ENCODE assay signal across 9 cellular contexts in genomic region chr17:8488931-8489330, GRCh38. TPM values are rescaled to one million over a fixed set of nuclear protein-coding genes. Genes with fewer than 3 reads are reported as not detected.
DNase-seq lines count a peak whose midpoint lies in the region; ATAC-seq, FAIRE-seq and TF ChIP-seq lines count a peak whose summit lies in the region.
"Had no signal": no experiment of that assay in that cellular context is flagged by ENCODE, and none has a peak within 500 bp of the region (broad histone marks: within the 10 kb centered on the region; RNA-seq: fewer than 3 reads in every experiment).

No MANE protein-coding gene starts in this region.

- H3K9me3 Mint-ChIP-seq in astrocyte (ENCODE audit: unreplicated experiment) = peaks cover 7% of the 10 kb centered on the region

- no peaks in the 10 kb centered on the region for H3K79me2 ChIP-seq in HCT116 (ENCODE audit: insufficient read depth, low read length)
- no peaks in the 10 kb centered on the region for H3K79me2 ChIP-seq in astrocyte (ENCODE audit: insufficient read depth, low read length)

- DNase-seq in HCT116 (ENCODE audit: low read depth, low spot score) (no peak), astrocyte (ENCODE audit: low read depth) (peak; percentile 98), left cardiac atrium (peak; percentile 69), skeletal muscle cell (ENCODE audit: low read depth) (peak; percentile 85), NCI-H345 (lab: John Stamatoyannopoulos, UW) (no peak), AML-193 (lab: John Stamatoyannopoulos, UW) (no peak), GM13976 (ENCODE audit: low spot score) (no peak)
- DNase-seq in activated effector memory CD4-positive, alpha-beta T cell treated with anti-CD3 and anti-CD28 coated beads, Interleukin-2, amount 50 U/mL, for 16 hours = no peak
- DNase-seq: colonic mucosa had no signal

- H3K27ac Mint-ChIP-seq in astrocyte (ENCODE audit: unreplicated experiment) = peak overlapping the region; percentile 76

- POLR2A ChIA-PET in HCT116 (lab: Charles Lee) = no interaction called here

- H3K9ac ChIP-seq in HCT116 (ENCODE audit: low read length) (no peak overlapping the region), astrocyte (ENCODE audit: low read length) (peak overlapping the region; percentile 50)

- H3K36me3 ChIP-seq in HCT116 (ENCODE audit: control insufficient read depth in 1 of 2, insufficient read depth in 2 of 2, low read length in 2 of 2) (peaks cover 15 to 18% of the 10 kb centered on the region in 2 experiments), astrocyte (ENCODE audit: insufficient read depth, low read length) (peaks cover 68% of the 10 kb centered on the region)
- H3K36me3 ChIP-seq: colonic mucosa had no signal

- H3K4me1 ChIP-seq in HCT116 (ENCODE audit: control insufficient read depth in 1 of 2, insufficient read depth in 2 of 2, low read length in 2 of 2) = no peaks in the 10 kb centered on the region
- peaks cover 9% of the 10 kb centered on the region for H3K4me1 ChIP-seq in astrocyte (ENCODE audit: insufficient read depth, low read length)
- H3K4me1 ChIP-seq: colonic mucosa had no signal

- peaks cover 53% of the 10 kb centered on the region for H3K36me3 Mint-ChIP-seq in astrocyte (ENCODE audit: low read depth, unreplicated experiment)

- no peaks in the 10 kb centered on the region for H3K27me3 ChIP-seq in HCT116 (ENCODE audit: insufficient read depth, low read length)
- H3K27me3 ChIP-seq in astrocyte (ENCODE audit: insufficient read depth, low read length) = no peaks in the 10 kb centered on the region
- H3K27me3 ChIP-seq: colonic mucosa had no signal

- RAD21 ChIA-PET in HCT116 (lab: Charles Lee; ENCODE audit: low non-redundant PET in 1 of 2, low total read pairs in 2 of 2, uncharacterized antibody in 2 of 2, unreplicated experiment in 2 of 2) = no interaction called here

- peaks cover 21% of the 10 kb centered on the region for H3K4me1 Mint-ChIP-seq in astrocyte (ENCODE audit: low read depth, unreplicated experiment)

- H3K4me2 ChIP-seq in HCT116 (ENCODE audit: low read length) = no peak overlapping the region
- H3K4me2 ChIP-seq in astrocyte (ENCODE audit: low read length) = no peak overlapping the region

- in situ Hi-C loops in GM13976 (cut with MboI; ENCODE audit: low sequenced_read_pairs, unreplicated experiment) = no loop called here

- H3K9me3 ChIP-seq in HCT116 (ENCODE audit: control insufficient read depth in 1 of 2, insufficient read depth in 1 of 2, low read depth in 1 of 2, low read length in 2 of 2) (peaks cover 5 to 6% of the 10 kb centered on the region in 2 experiments; a peak in 1 of 4 replicates), astrocyte (ENCODE audit: insufficient read depth, low read depth, low read length) (no peaks in the 10 kb centered on the region)
- H3K9me3 ChIP-seq: colonic mucosa had no signal

- H3K4me3 Mint-ChIP-seq in astrocyte (ENCODE audit: unreplicated experiment) = no peak overlapping the region

- H4K20me1 ChIP-seq in HCT116 (ENCODE audit: insufficient read depth) (no peaks in the 10 kb centered on the region), astrocyte (ENCODE audit: insufficient read depth, low read length) (peaks cover 23% of the 10 kb centered on the region)

- FAIRE-seq in astrocyte (lab: Jason Lieb, UNC) = peak; percentile 91

- no TSS peak for BruUV-seq in HCT116 (replicated peaks; lab: Mats Ljungman, UMichigan)

- intact Hi-C loops in HCT116 (cut with micrococcal nuclease) = no loop called here
- intact Hi-C loops in left cardiac atrium (cut with DNase I) = no loop called here

- H2AFZ ChIP-seq in HCT116 (ENCODE audit: low read depth, low read length, poor library complexity, severe bottlenecking) (no peak overlapping the region), astrocyte (ENCODE audit: low read depth, low read length) (no peak overlapping the region)

- H3K27me3 Mint-ChIP-seq in astrocyte (ENCODE audit: low read depth, unreplicated experiment) = no peaks in the 10 kb centered on the region

- ATAC-seq in HCT116 (peak; percentile 65), left cardiac atrium (peak; percentile 69 to 96)

- no peaks in the 10 kb centered on the region for H3K9me2 ChIP-seq in HCT116 (ENCODE audit: insufficient read depth)

- no peak overlapping the region for H3K4me3 ChIP-seq in HCT116 (replicated peaks in 1 of 2; ENCODE audit: low read depth in 1 of 2, low read length in 2 of 2)
- no peak overlapping the region for H3K4me3 ChIP-seq in astrocyte (ENCODE audit: insufficient read depth, low read depth, low read length)
- H3K4me3 ChIP-seq in skeletal muscle cell (ENCODE audit: low read depth, low read length) = no peak overlapping the region
- H3K4me3 ChIP-seq: colonic mucosa had no signal

- TF ChIP-seq RAD21 in HCT116 (IDR thresholded peaks at IDR 0.05; ENCODE audit: low read depth) = 0 out of 2 replicates have a peak, but pooled peaks have one; percentile 8

- no peak overlapping the region for H3K27ac ChIP-seq in HCT116 (ENCODE audit: low read depth, low read length)
- peak overlapping the region; percentile 71 for H3K27ac ChIP-seq in astrocyte (ENCODE audit: low read depth, low read length)
- H3K27ac ChIP-seq: colonic mucosa had no signal

- no peak for TF ChIP-seq CTCF in HCT116 (IDR thresholded peaks at IDR 0.05 in 2 of 3, conservative IDR thresholded peaks at IDR 0.05 in 1 of 3; ENCODE audit: borderline replicate concordance in 1 of 3, insufficient read depth in 1 of 3, low read depth in 2 of 3, low read length in 2 of 3)
- no peak for TF ChIP-seq CTCF in astrocyte (IDR thresholded peaks at IDR 0.05; ENCODE audit: insufficient read depth, low read depth, low read length)
- no peak for TF ChIP-seq CTCF in GM13976 (IDR thresholded peaks at IDR 0.05; ENCODE audit: borderline replicate concordance, control extremely low read depth, extremely low read depth, insufficient read depth, missing control alignments)

- TF ChIP-seq POLR2A in HCT116 (IDR thresholded peaks at IDR 0.05; ENCODE audit: borderline replicate concordance, extremely low read depth, insufficient read depth, insufficient read length) = no peak

- CTCF ChIA-PET in HCT116 (lab: Charles Lee) = no interaction called here

TF ChIP-seq in HCT116, 20 proteins besides CTCF, POLR2A, EP300 and RAD21:
- TF ChIP-seq SP1 (IDR thresholded peaks at IDR 0.05; ENCODE audit: low read depth) (no peak), YY1 (IDR thresholded peaks at IDR 0.05; ENCODE audit: extremely low read depth, insufficient replicate concordance, low read depth, low read length) (no peak), SRF (IDR thresholded peaks at IDR 0.05; ENCODE audit: low read depth) (no peak), ZBTB33 (IDR thresholded peaks at IDR 0.05; ENCODE audit: extremely low read depth, insufficient replicate concordance, low read length) (no peak), POLR2AphosphoS5 (IDR thresholded peaks at IDR 0.05; ENCODE audit: low read depth, low read length) (no peak), ELF1 (IDR thresholded peaks at IDR 0.05; ENCODE audit: borderline replicate concordance, low read depth) (no peak), CEBPB (IDR thresholded peaks at IDR 0.05; ENCODE audit: low read depth) (no peak), ZFX (IDR thresholded peaks at IDR 0.05) (no peak), MAX (IDR thresholded peaks at IDR 0.05) (no peak), EZH2 (IDR thresholded peaks at IDR 0.05) (no peak), SIN3A (IDR thresholded peaks at IDR 0.05; ENCODE audit: low read depth) (no peak), CBX3 (IDR thresholded peaks at IDR 0.05; ENCODE audit: low read depth) (no peak), ZNF274 (IDR thresholded peaks at IDR 0.05; ENCODE audit: low read depth, low read length) (no peak), TCF7L2 (IDR thresholded peaks at IDR 0.05; ENCODE audit: borderline replicate concordance, extremely low read depth, insufficient read depth, insufficient read length) (no peak), FOSL1 (IDR thresholded peaks at IDR 0.05; ENCODE audit: low read depth) (no peak)

RNA-seq across cellular contexts. Expression of gene NDEL1, which starts 53.2 kb away (rescaled TPM):
- total RNA-seq in HCT116 (2021; ENCODE audit: unreplicated experiment) (39.2 TPM), astrocyte (102 and 110 TPM in 2 replicates), left cardiac atrium (10 to 100 TPM; 27.8 to 48.8 TPM)
- polyA plus RNA-seq in HCT116 (2012) = 28.8 and 29.8 TPM in 2 replicates

Comparison
In these comparisons a context has a peak if more than half of its experiments do, and no peak if none do; other contexts are left out.
1. DNase-seq: peak in astrocyte (single experiment), left cardiac atrium (single experiment) and skeletal muscle cell (single experiment); none in HCT116 (single experiment), NCI-H345 (single experiment), activated effector memory CD4-positive, alpha-beta T cell treated with anti-CD3 and anti-CD28 coated beads, Interleukin-2, amount 50 U/mL, for 16 hours (single experiment), AML-193 (0 of 2) and GM13976 (single experiment).